8 cellular contexts compared by ENCODE assay signal in the genomic region with DNA sequence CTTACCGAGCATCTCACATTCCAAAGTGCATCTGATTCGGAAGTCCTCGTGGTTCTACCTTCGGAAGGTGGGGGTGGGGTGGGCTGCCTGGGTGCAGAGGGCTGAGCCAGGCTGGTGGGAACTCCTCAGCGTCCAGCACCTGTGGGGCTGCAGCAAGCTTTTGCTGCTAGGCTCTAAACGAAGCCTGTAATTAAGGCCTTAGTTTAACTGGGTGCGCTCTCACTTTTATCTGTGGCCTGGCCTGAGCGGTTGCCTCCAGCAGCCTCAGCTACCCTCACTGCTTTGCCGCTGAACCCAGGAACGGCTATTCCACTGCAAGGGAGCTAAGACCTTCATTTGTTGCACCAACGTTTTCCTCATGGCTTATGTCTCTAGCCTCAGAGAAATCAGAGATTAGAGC. TPM values are rescaled to one million over a fixed set of nuclear protein-coding genes. Genes with fewer than 3 reads are reported as not detected.
DNase-seq lines count a peak whose midpoint lies in the region; ATAC-seq and TF ChIP-seq lines count a peak whose summit lies in the region.

No MANE protein-coding gene starts in this region.

- H3K27ac ChIP-seq in cardiac muscle cell (no peak overlapping the region), brain microvascular endothelial cell (no peak overlapping the region), mesendoderm (ENCODE audit: low read depth, low read length) (no peak overlapping the region)

- no peak overlapping the region for H3K4ac ChIP-seq in mesendoderm (ENCODE audit: low read depth, low read length)

- intact Hi-C loops in left ventricle myocardium superior (cut with micrococcal nuclease) = loop anchor here (2.0 kb wide), 1 partner anchor 317 kb away; no protein-coding TSS in a partner anchor

- in situ Hi-C loops in brain microvascular endothelial cell (cut with HindIII; ENCODE audit: low pct_ligation_motif_present, low sequenced_read_pairs) = no loop called here

- no CpG with 5 or more reads among the region's 11 CpGs for WGBS in mesendoderm (ENCODE audit: extremely low coverage, insufficient coverage, low lambda C conversion rate)

- no peaks in the 10 kb centered on the region for H3K27me3 Mint-ChIP-seq in type B pancreatic cell

- TF ChIP-seq CTCF in cardiac muscle cell (IDR thresholded peaks at IDR 0.05; ENCODE audit: low read depth, low read length) (no peak), brain microvascular endothelial cell (IDR thresholded peaks at IDR 0.05; ENCODE audit: low read depth, low read length, missing control alignments) (no peak), type B pancreatic cell (conservative IDR thresholded peaks at IDR 0.05) (no peak)

- H3K36me3 ChIP-seq in cardiac muscle cell = no peaks in the 10 kb centered on the region
- no peaks in the 10 kb centered on the region for H3K36me3 ChIP-seq in brain microvascular endothelial cell (replicated peaks)
- no peaks in the 10 kb centered on the region for H3K36me3 ChIP-seq in mesendoderm (ENCODE audit: control insufficient read depth, insufficient read depth, low read length)

- peak overlapping the region; percentile 33 for H3K4me3 ChIP-seq in cardiac muscle cell
- H3K4me3 ChIP-seq in brain microvascular endothelial cell (ENCODE audit: low read depth, low read length) = peak overlapping the region; percentile 66
- no peak overlapping the region for H3K4me3 ChIP-seq in mesendoderm (ENCODE audit: low read length)

- no peak overlapping the region for H2AK5ac ChIP-seq in mesendoderm (ENCODE audit: low read length)

- ATAC-seq in left ventricle myocardium superior = no peak
- no peak for ATAC-seq in GM21515 (IDR thresholded peaks at IDR 0.05; ENCODE audit: unreplicated experiment)
- no peak for ATAC-seq in GM19328 (IDR thresholded peaks at IDR 0.05; ENCODE audit: unreplicated experiment)
- ATAC-seq in GM19324 (IDR thresholded peaks at IDR 0.05; ENCODE audit: low FRiP score, unreplicated experiment) = no peak

- H4K8ac ChIP-seq in mesendoderm (ENCODE audit: low read depth, low read length) = no peak overlapping the region

- peaks cover 7% of the 10 kb centered on the region for H3K4me1 Mint-ChIP-seq in type B pancreatic cell (ENCODE audit: unreplicated experiment)

- H3K4me2 ChIP-seq in mesendoderm (ENCODE audit: low read length) = peak overlapping the region; percentile 93

- peak overlapping the region; percentile 9 for H3K27ac Mint-ChIP-seq in type B pancreatic cell

- no peaks in the 10 kb centered on the region for H3K9me3 ChIP-seq in cardiac muscle cell (ENCODE audit: low read depth)

- no peak overlapping the region for H2BK5ac ChIP-seq in mesendoderm (ENCODE audit: low read length)

- H3K27me3 ChIP-seq in cardiac muscle cell (no peaks in the 10 kb centered on the region), brain microvascular endothelial cell (replicated peaks) (no peaks in the 10 kb centered on the region), mesendoderm (ENCODE audit: insufficient read depth, low read length, poor library complexity) (no peaks in the 10 kb centered on the region)

- no peaks in the 10 kb centered on the region for H3K79me1 ChIP-seq in mesendoderm (ENCODE audit: low read length)

- H3K18ac ChIP-seq in mesendoderm (ENCODE audit: low read length) = no peak overlapping the region

- no peaks in the 10 kb centered on the region for H3K79me2 ChIP-seq in mesendoderm (ENCODE audit: control insufficient read depth, insufficient read depth, low read length)

- no peaks in the 10 kb centered on the region for H3K36me3 Mint-ChIP-seq in type B pancreatic cell

- no peak overlapping the region for H2BK15ac ChIP-seq in mesendoderm (replicated peaks; ENCODE audit: low read depth)

- peak overlapping the region; percentile 81 for H3K9ac ChIP-seq in mesendoderm (ENCODE audit: low read length)

- peak overlapping the region; percentile 78 for H3K4me3 Mint-ChIP-seq in type B pancreatic cell

- no peaks in the 10 kb centered on the region for H3K9me3 Mint-ChIP-seq in type B pancreatic cell

- H2BK120ac ChIP-seq in mesendoderm (ENCODE audit: low read depth, low read length) = no peak overlapping the region

- H3K56ac ChIP-seq in mesendoderm (ENCODE audit: low read length) = peak overlapping the region; percentile 96

- H4K5ac ChIP-seq in mesendoderm (ENCODE audit: low read length) = no peak overlapping the region

- H3K4me1 ChIP-seq in cardiac muscle cell (ENCODE audit: low read depth) (no peaks in the 10 kb centered on the region), mesendoderm (ENCODE audit: control insufficient read depth, low read depth, low read length) (no peaks in the 10 kb centered on the region)

- H3K23ac ChIP-seq in mesendoderm (ENCODE audit: low read length) = no peak overlapping the region

- DNase-seq in cardiac muscle cell (ENCODE audit: low read depth in 1 of 2, low spot score in 1 of 2) = no peak
- DNase-seq in left ventricle myocardium superior = no peak
- no peak for DNase-seq in brain microvascular endothelial cell
- DNase-seq in mesendoderm = no peak
- DNase-seq in type B pancreatic cell (ENCODE audit: extremely low spot score, unreplicated experiment) = no peak

RNA-seq across cellular contexts. Expression of a gene that starts 48.4 kb away (rescaled TPM):
- total RNA-seq in cardiac muscle cell (1.8 and 3.2 TPM in 2 replicates), left ventricle myocardium superior (1.4 TPM), type B pancreatic cell (ENCODE audit: low replicate concordance) (1.9 and 4.2 TPM in 2 replicates)
- polyA plus RNA-seq in cardiac muscle cell = 5.0 and 7.0 TPM in 2 replicates
- 1.1 TPM for polyA plus RNA-seq in mesendoderm (2013, experiment 1 of 2)
- 0.99 TPM for polyA plus RNA-seq in mesendoderm (2013, experiment 2 of 2)
